In the genomic region with DNA sequence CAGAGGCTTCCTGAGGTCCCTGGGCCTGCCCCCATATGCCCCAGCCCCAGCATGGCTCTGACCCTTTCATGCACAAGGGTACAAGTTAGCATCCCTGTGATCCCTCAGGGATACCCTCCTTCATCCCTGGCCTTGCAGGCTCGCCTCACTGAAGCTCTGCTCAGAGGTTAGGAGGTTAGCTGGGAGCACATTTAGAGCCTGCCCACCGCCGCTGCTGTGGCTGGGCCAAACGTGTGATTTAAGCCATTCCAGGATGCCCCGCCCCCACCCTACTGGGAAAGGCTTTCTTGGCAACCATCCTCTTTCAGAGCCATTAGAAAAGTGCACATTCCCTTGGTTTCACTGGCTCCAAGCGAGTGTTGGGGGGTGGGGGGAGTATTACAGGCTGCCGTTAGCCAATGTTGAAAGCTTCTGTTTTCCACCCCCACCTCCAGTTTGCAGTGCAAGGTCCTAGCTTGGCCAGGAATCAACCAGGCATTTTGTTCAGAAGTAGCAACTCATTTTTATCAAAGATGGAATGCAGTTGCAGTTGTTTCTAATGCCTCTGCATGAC, we compare ENCODE assay signal across 1 cellular context.
TF ChIP-seq lines count a peak whose summit lies in the region.

No MANE protein-coding gene starts in this region.

TF ChIP-seq in HepG2, 621 proteins besides CTCF, POLR2A, EP300 and RAD21 (continued from another document and continues in another):
- no peak for TF ChIP-seq ZNF142 (CRISPR knock-in tag; IDR thresholded peaks at IDR 0.05)
- TF ChIP-seq IKZF1 (IDR thresholded peaks at IDR 0.05) = no peak
- TF ChIP-seq ZNF430 (CRISPR knock-in tag; IDR thresholded peaks at IDR 0.05) = 0 out of 2 replicates have a peak, but pooled peaks have one; percentile 20
- no peak for TF ChIP-seq POLR2AphosphoS2 (IDR thresholded peaks at IDR 0.05; ENCODE audit: low read depth, low read length)
- TF ChIP-seq, protein P1, sequence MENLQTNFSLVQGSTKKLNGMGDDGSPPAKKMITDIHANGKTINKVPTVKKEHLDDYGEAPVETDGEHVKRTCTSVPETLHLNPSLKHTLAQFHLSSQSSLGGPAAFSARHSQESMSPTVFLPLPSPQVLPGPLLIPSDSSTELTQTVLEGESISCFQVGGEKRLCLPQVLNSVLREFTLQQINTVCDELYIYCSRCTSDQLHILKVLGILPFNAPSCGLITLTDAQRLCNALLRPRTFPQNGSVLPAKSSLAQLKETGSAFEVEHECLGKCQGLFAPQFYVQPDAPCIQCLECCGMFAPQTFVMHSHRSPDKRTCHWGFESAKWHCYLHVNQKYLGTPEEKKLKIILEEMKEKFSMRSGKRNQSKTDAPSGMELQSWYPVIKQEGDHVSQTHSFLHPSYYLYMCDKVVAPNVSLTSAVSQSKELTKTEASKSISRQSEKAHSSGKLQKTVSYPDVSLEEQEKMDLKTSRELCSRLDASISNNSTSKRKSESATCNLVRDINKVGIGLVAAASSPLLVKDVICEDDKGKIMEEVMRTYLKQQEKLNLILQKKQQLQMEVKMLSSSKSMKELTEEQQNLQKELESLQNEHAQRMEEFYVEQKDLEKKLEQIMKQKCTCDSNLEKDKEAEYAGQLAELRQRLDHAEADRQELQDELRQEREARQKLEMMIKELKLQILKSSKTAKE (CRISPR knock-in tag; IDR thresholded peaks at IDR 0.05; ENCODE audit: borderline replicate concordance) = no peak
- 0 out of 2 replicates have a peak, but pooled peaks have one; percentile 37 for TF ChIP-seq ZNF772 (CRISPR knock-in tag; IDR thresholded peaks at IDR 0.05)
- 0 out of 2 replicates have a peak, but pooled peaks have one; percentile 44 for TF ChIP-seq NCOR1 (IDR thresholded peaks at IDR 0.05; ENCODE audit: borderline replicate concordance, low read length)
- no peak for TF ChIP-seq BATF2 (CRISPR knock-in tag; IDR thresholded peaks at IDR 0.05)
- TF ChIP-seq, protein P2, sequence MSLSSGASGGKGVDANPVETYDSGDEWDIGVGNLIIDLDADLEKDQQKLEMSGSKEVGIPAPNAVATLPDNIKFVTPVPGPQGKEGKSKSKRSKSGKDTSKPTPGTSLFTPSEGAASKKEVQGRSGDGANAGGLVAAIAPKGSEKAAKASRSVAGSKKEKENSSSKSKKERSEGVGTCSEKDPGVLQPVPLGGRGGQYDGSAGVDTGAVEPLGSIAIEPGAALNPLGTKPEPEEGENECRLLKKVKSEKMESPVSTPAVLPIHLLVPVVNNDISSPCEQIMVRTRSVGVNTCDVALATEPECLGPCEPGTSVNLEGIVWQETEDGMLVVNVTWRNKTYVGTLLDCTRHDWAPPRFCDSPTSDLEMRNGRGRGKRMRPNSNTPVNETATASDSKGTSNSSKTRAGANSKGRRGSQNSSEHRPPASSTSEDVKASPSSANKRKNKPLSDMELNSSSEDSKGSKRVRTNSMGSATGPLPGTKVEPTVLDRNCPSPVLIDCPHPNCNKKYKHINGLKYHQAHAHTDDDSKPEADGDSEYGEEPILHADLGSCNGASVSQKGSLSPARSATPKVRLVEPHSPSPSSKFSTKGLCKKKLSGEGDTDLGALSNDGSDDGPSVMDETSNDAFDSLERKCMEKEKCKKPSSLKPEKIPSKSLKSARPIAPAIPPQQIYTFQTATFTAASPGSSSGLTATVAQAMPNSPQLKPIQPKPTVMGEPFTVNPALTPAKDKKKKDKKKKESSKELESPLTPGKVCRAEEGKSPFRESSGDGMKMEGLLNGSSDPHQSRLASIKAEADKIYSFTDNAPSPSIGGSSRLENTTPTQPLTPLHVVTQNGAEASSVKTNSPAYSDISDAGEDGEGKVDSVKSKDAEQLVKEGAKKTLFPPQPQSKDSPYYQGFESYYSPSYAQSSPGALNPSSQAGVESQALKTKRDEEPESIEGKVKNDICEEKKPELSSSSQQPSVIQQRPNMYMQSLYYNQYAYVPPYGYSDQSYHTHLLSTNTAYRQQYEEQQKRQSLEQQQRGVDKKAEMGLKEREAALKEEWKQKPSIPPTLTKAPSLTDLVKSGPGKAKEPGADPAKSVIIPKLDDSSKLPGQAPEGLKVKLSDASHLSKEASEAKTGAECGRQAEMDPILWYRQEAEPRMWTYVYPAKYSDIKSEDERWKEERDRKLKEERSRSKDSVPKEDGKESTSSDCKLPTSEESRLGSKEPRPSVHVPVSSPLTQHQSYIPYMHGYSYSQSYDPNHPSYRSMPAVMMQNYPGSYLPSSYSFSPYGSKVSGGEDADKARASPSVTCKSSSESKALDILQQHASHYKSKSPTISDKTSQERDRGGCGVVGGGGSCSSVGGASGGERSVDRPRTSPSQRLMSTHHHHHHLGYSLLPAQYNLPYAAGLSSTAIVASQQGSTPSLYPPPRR (CRISPR knock-in tag; IDR thresholded peaks at IDR 0.05; ENCODE audit: borderline replicate concordance) = peak; percentile 41; the same call in 1 of the 2 replicates
- no peak for TF ChIP-seq ZFP37 (CRISPR knock-in tag; IDR thresholded peaks at IDR 0.05; ENCODE audit: borderline replicate concordance)
- no peak for TF ChIP-seq ARHGAP35 (CRISPR knock-in tag; IDR thresholded peaks at IDR 0.05; ENCODE audit: borderline replicate concordance)
- no peak for TF ChIP-seq HNRNPK (IDR thresholded peaks at IDR 0.05; ENCODE audit: low read depth, low read length, poor library complexity, severe bottlenecking)
- TF ChIP-seq STAT5B (CRISPR knock-in tag; IDR thresholded peaks at IDR 0.05) = no peak
- TF ChIP-seq, protein P3, sequence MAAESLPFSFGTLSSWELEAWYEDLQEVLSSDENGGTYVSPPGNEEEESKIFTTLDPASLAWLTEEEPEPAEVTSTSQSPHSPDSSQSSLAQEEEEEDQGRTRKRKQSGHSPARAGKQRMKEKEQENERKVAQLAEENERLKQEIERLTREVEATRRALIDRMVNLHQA (CRISPR knock-in tag; IDR thresholded peaks at IDR 0.05) = no peak
- TF ChIP-seq CERS6 (CRISPR knock-in tag; IDR thresholded peaks at IDR 0.05) = no peak
- TF ChIP-seq ELF4 (CRISPR knock-in tag; IDR thresholded peaks at IDR 0.05; ENCODE audit: borderline replicate concordance) = no peak
- TF ChIP-seq SRSF4 (IDR thresholded peaks at IDR 0.05; ENCODE audit: low read depth, low read length, poor library complexity, severe bottlenecking) = no peak
- TF ChIP-seq PATZ1 (CRISPR knock-in tag; IDR thresholded peaks at IDR 0.05) = peak; percentile 86
- TF ChIP-seq STAG1 (CRISPR knock-in tag; IDR thresholded peaks at IDR 0.05) = no peak
- TF ChIP-seq POLR2G (IDR thresholded peaks at IDR 0.05; ENCODE audit: low read depth, low read length) = peak; percentile 33; the same call in 1 of the 2 replicates
- peak; percentile 13 for TF ChIP-seq XRCC5 (optimal IDR thresholded peaks at IDR 0.05; ENCODE audit: low read length)
- TF ChIP-seq ZSCAN9 (CRISPR knock-in tag; IDR thresholded peaks at IDR 0.05; ENCODE audit: borderline replicate concordance) = no peak
- TF ChIP-seq, protein P4, sequence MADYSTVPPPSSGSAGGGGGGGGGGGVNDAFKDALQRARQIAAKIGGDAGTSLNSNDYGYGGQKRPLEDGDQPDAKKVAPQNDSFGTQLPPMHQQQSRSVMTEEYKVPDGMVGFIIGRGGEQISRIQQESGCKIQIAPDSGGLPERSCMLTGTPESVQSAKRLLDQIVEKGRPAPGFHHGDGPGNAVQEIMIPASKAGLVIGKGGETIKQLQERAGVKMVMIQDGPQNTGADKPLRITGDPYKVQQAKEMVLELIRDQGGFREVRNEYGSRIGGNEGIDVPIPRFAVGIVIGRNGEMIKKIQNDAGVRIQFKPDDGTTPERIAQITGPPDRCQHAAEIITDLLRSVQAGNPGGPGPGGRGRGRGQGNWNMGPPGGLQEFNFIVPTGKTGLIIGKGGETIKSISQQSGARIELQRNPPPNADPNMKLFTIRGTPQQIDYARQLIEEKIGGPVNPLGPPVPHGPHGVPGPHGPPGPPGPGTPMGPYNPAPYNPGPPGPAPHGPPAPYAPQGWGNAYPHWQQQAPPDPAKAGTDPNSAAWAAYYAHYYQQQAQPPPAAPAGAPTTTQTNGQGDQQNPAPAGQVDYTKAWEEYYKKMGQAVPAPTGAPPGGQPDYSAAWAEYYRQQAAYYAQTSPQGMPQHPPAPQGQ (CRISPR knock-in tag; IDR thresholded peaks at IDR 0.05; ENCODE audit: borderline replicate concordance) = no peak
- TF ChIP-seq BCL6 (CRISPR knock-in tag; IDR thresholded peaks at IDR 0.05) = no peak
- TF ChIP-seq ZNF672 (CRISPR knock-in tag; IDR thresholded peaks at IDR 0.05) = no peak
- no peak for TF ChIP-seq E2F2 (CRISPR knock-in tag; IDR thresholded peaks at IDR 0.05; ENCODE audit: borderline replicate concordance)
- TF ChIP-seq ZNF101 (CRISPR knock-in tag; IDR thresholded peaks at IDR 0.05; ENCODE audit: borderline replicate concordance, low read depth) = no peak
